8 cellular contexts compared by ENCODE assay signal in the genomic region with DNA sequence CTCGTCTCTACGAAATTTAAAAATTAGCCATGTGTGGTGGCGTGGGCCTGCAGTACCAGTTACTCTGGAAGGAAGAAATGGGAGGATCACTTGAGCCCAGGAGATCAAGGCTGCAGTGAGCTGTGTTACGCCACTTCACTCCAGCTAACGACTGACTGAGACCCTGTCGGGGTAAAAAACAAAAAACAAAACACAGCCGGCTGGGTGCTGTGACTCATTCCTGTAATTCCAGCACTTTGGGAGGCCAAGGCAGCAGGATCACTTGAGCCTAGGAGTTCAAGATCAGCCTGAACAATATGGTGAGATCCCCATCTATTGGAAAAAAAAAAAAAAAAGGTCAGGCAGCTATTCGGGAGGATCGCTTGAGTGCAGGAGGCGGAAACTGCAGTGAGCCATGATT. TPM values are rescaled to one million over a fixed set of nuclear protein-coding genes. Genes with fewer than 3 reads are reported as not detected.
DNase-seq lines count a peak whose midpoint lies in the region; ATAC-seq and TF ChIP-seq lines count a peak whose summit lies in the region.
"Had no signal": no experiment of that assay in that cellular context is flagged by ENCODE, and none has a peak within 500 bp of the region (broad histone marks: within the 10 kb centered on the region; RNA-seq: fewer than 3 reads in every experiment).

No MANE protein-coding gene starts in this region.

- H3K4me1 Mint-ChIP-seq in dendritic cell treated with granulocyte-macrophage colony-stimulating factor and Interleukin-4, amounts not matched to agents 40 ng/mL and 50 ng/mL, for 4 days (ENCODE audit: low read depth), result peaks cover 63% of the 10 kb centered on the region
- peaks cover 32% of the 10 kb centered on the region for H3K4me1 Mint-ChIP-seq in neural progenitor cell

- H3K79me2 ChIP-seq in neural progenitor cell (ENCODE audit: low read depth), result peaks cover 74% of the 10 kb centered on the region

- intact Hi-C loops in dendritic cell treated with granulocyte-macrophage colony-stimulating factor and Interleukin-4, amounts not matched to agents 40 ng/mL and 50 ng/mL, for 4 days (cut with micrococcal nuclease), result loop anchor here (5.0 kb wide), 1 partner anchor 36 kb away; no protein-coding TSS in a partner anchor

- H3F3A ChIP-seq in neural progenitor cell (ENCODE audit: low read depth), result peaks cover 3% of the 10 kb centered on the region

- no peak overlapping the region for H2AFZ ChIP-seq in neural progenitor cell (replicated peaks)

- no peaks in the 10 kb centered on the region for H3K27me3 Mint-ChIP-seq in dendritic cell treated with granulocyte-macrophage colony-stimulating factor and Interleukin-4, amounts not matched to agents 40 ng/mL and 50 ng/mL, for 4 days
- H3K27me3 Mint-ChIP-seq in neural progenitor cell (ENCODE audit: insufficient read depth, low read depth), result peaks cover 4% of the 10 kb centered on the region

- no peak for TF ChIP-seq CTCF in neural progenitor cell (IDR thresholded peaks at IDR 0.05)

- peak overlapping the region; percentile 8 for H3K27ac ChIP-seq in neural progenitor cell

- no peaks in the 10 kb centered on the region for H3K27me3 ChIP-seq in neural progenitor cell

- DNase-seq in EH (ENCODE audit: low read depth) (peak; percentile 46), MV-4-11 (lab: John Stamatoyannopoulos, UW) (peak; percentile 24), neural progenitor cell (ENCODE audit: low spot score) (no peak), cerebellar nuclear complex (lab: John Stamatoyannopoulos, UW) (no peak)

- peak overlapping the region; percentile 100 for H3K27ac Mint-ChIP-seq in dendritic cell treated with granulocyte-macrophage colony-stimulating factor and Interleukin-4, amounts not matched to agents 40 ng/mL and 50 ng/mL, for 4 days
- peak overlapping the region; percentile 29 for H3K27ac Mint-ChIP-seq in neural progenitor cell

- H3K9me3 ChIP-seq in neural progenitor cell (ENCODE audit: low read depth), result peaks cover 3% of the 10 kb centered on the region

- H3K9ac ChIP-seq in neural progenitor cell, result no peak overlapping the region

- H3K4me1 ChIP-seq in neural progenitor cell, result peaks cover 9% of the 10 kb centered on the region

- no peaks in the 10 kb centered on the region for H3K9me3 Mint-ChIP-seq in dendritic cell treated with granulocyte-macrophage colony-stimulating factor and Interleukin-4, amounts not matched to agents 40 ng/mL and 50 ng/mL, for 4 days
- H3K9me3 Mint-ChIP-seq in neural progenitor cell, result no peaks in the 10 kb centered on the region

- H3K4me2 ChIP-seq in neural progenitor cell, result no peak overlapping the region

- H3K36me3 Mint-ChIP-seq in dendritic cell treated with granulocyte-macrophage colony-stimulating factor and Interleukin-4, amounts not matched to agents 40 ng/mL and 50 ng/mL, for 4 days (ENCODE audit: low read depth), result peaks cover 60% of the 10 kb centered on the region
- peaks cover 23% of the 10 kb centered on the region for H3K36me3 Mint-ChIP-seq in neural progenitor cell

- H3K4me3 ChIP-seq in neural progenitor cell, result no peak overlapping the region

- peaks cover 9% of the 10 kb centered on the region for H3K36me3 ChIP-seq in neural progenitor cell

- peaks cover 63% of the 10 kb centered on the region for H4K20me1 ChIP-seq in neural progenitor cell (ENCODE audit: low read depth)

- peak overlapping the region; percentile 99 for H3K4me3 Mint-ChIP-seq in dendritic cell treated with granulocyte-macrophage colony-stimulating factor and Interleukin-4, amounts not matched to agents 40 ng/mL and 50 ng/mL, for 4 days
- H3K4me3 Mint-ChIP-seq in neural progenitor cell, result peak overlapping the region; percentile 100

- no peak for ATAC-seq in HG03342 (IDR thresholded peaks at IDR 0.05; ENCODE audit: unreplicated experiment)
- ATAC-seq in GM18868 (IDR thresholded peaks at IDR 0.05; ENCODE audit: unreplicated experiment), result no peak
- ATAC-seq: HCT116 had no signal

RNA-seq across cellular contexts. Expression of a gene that starts 2.4 kb away (rescaled TPM):
- total RNA-seq in neural progenitor cell (ENCODE audit: low replicate concordance), result 161 and 203 TPM in 2 replicates

RNA-seq across cellular contexts. Expression of a gene that starts 32.0 kb away (rescaled TPM):
- total RNA-seq in neural progenitor cell (ENCODE audit: low replicate concordance), result 13.3 and 20.5 TPM in 2 replicates

RNA-seq across cellular contexts. Expression of a gene that starts 48.3 kb away (rescaled TPM):
- total RNA-seq in neural progenitor cell (ENCODE audit: low replicate concordance), result 19.7 and 24.4 TPM in 2 replicates

RNA-seq across cellular contexts. Expression of a gene that starts 52.6 kb away (rescaled TPM):
- 24.5 and 34.0 TPM in 2 replicates for total RNA-seq in neural progenitor cell (ENCODE audit: low replicate concordance)

Comparison
In these comparisons a context has a peak if more than half of its experiments do, and no peak if none do; other contexts are left out.
1. DNase-seq: peak in EH (single experiment) and MV-4-11 (single experiment); none in neural progenitor cell (single experiment) and cerebellar nuclear complex (0 of 2).